In the genomic region with DNA sequence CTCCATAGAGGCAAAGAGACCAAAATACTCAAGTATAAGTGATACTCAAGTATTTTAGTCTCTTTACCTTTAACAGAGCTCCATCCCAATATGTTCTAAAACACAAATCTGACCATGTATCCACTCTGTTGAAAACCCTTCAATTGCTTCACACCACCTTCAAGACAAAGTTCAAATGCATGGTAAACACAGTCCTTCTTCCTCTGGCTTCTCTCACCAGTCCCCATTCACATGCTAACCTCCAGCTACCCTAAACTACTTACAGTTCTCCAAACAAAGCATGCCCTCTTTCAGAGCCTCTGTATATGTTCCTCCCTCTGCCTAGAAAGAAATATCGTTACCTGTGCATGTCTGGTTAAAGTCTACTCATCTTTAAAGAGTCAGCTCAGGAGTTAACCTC, we compare ENCODE assay signal across 19 cellular contexts.
DNase-seq lines count a peak whose midpoint lies in the region; ATAC-seq, FAIRE-seq and TF ChIP-seq lines count a peak whose summit lies in the region.
"Had no signal": no experiment of that assay in that cellular context is flagged by ENCODE, and none has a peak within 500 bp of the region (broad histone marks: within the 10 kb centered on the region; RNA-seq: fewer than 3 reads in every experiment).

No MANE protein-coding gene starts in this region.

- POLR2A ChIA-PET in MCF 10A (lab: Yijun Ruan, JAX): no interaction called here
- POLR2A ChIA-PET in HepG2 (lab: Yijun Ruan, JAX): interaction anchor here (0.9 to 1.7 kb wide), 2 partner anchors 104 to 126 kb away, joined by 3 to 8 read pairs; no protein-coding TSS in a partner anchor

- TF ChIP-seq RAD21 in HepG2 (CRISPR knock-in tag; IDR thresholded peaks at IDR 0.05): no peak

- H3K27ac Mint-ChIP-seq in MCF 10A (ENCODE audit: low read depth, unreplicated experiment) (peak overlapping the region; percentile 24), endodermal cell (peak overlapping the region; percentile 5)
- H3K27ac Mint-ChIP-seq in stimulated activated effector memory CD8-positive, alpha-beta T cell treated with anti-CD3 and anti-CD28 coated beads, Interleukin-12 subunit alpha, Interleukin-12 subunit beta, amount 100 ng/mL, for 72 hours: peak overlapping the region; percentile 8

- no peaks in the 10 kb centered on the region for H3K27me3 Mint-ChIP-seq in MCF 10A (ENCODE audit: insufficient read depth, unreplicated experiment)
- no peaks in the 10 kb centered on the region for H3K27me3 Mint-ChIP-seq in endodermal cell (ENCODE audit: insufficient read depth)

- H3K79me2 ChIP-seq in mammary epithelial cell (ENCODE audit: insufficient read depth, low read length) (peaks cover 29% of the 10 kb centered on the region), HepG2 (ENCODE audit: insufficient read depth, low read length) (no peaks in the 10 kb centered on the region)

- H3K4me1 ChIP-seq in mammary epithelial cell (ENCODE audit: insufficient read depth, low read length) (no peaks in the 10 kb centered on the region), endodermal cell (ENCODE audit: control insufficient read depth, insufficient read depth, low read length) (no peaks in the 10 kb centered on the region), HepG2 (ENCODE audit: insufficient read depth, low read length) (peaks cover 23% of the 10 kb centered on the region), suprapubic skin (no peaks in the 10 kb centered on the region)

- TF ChIP-seq CTCF in MCF 10A (IDR thresholded peaks at IDR 0.05; ENCODE audit: unreplicated experiment) (no peak), mammary epithelial cell (conservative IDR thresholded peaks at IDR 0.05 in 1 of 2, IDR thresholded peaks at IDR 0.05 in 1 of 2; ENCODE audit: extremely low read depth in 1 of 2, insufficient read depth in 1 of 2, low read depth in 1 of 2, low read length in 2 of 2) (no peak), endodermal cell (conservative IDR thresholded peaks at IDR 0.05) (no peak), HepG2 (CRISPR knock-in tag; IDR thresholded peaks at IDR 0.05) (no peak), suprapubic skin (IDR thresholded peaks at IDR 0.05) (no peak)

- H3K4me1 Mint-ChIP-seq in MCF 10A (ENCODE audit: insufficient read depth, unreplicated experiment) (peaks cover 5% of the 10 kb centered on the region), endodermal cell (peaks cover 8% of the 10 kb centered on the region)
- no peaks in the 10 kb centered on the region for H3K4me1 Mint-ChIP-seq in stimulated activated effector memory CD8-positive, alpha-beta T cell treated with anti-CD3 and anti-CD28 coated beads, Interleukin-12 subunit alpha, Interleukin-12 subunit beta, amount 100 ng/mL, for 72 hours
- H3K4me1 Mint-ChIP-seq: CD14-positive monocyte had no signal

- CTCF ChIA-PET in MCF 10A (lab: Yijun Ruan, JAX): interaction anchor here (1.6 kb wide), 1 partner anchor 63 kb away, joined by 3 read pairs; no protein-coding TSS in a partner anchor
- CTCF ChIA-PET in mammary epithelial cell (lab: Charles Lee; ENCODE audit: low non-redundant PET): no interaction called here
- CTCF ChIA-PET in HepG2 (lab: Yijun Ruan, JAX; ENCODE audit: low intra/inter-chr PET ratio, low total read pairs): no interaction called here

- H3K27me3 ChIP-seq in mammary epithelial cell (ENCODE audit: insufficient read depth, low read length) (no peaks in the 10 kb centered on the region), endodermal cell (ENCODE audit: control insufficient read depth, insufficient read depth, low read length, poor library complexity, severe bottlenecking) (no peaks in the 10 kb centered on the region), HepG2 (ENCODE audit: control insufficient read depth in 1 of 2, insufficient read depth in 2 of 2, low read length in 2 of 2) (no peaks in the 10 kb centered on the region), suprapubic skin (no peaks in the 10 kb centered on the region)

- dilution Hi-C loops in mammary epithelial cell (cut with HindIII; ENCODE audit: low sequenced_read_pairs): no loop called here

- peak; percentile 15 for FAIRE-seq in HepG2 (lab: Jason Lieb, UNC)

- H3K9me3 Mint-ChIP-seq in MCF 10A (ENCODE audit: unreplicated experiment): no peaks in the 10 kb centered on the region
- H3K9me3 Mint-ChIP-seq in endodermal cell: no peaks in the 10 kb centered on the region
- H3K9me3 Mint-ChIP-seq in stimulated activated effector memory CD8-positive, alpha-beta T cell treated with anti-CD3 and anti-CD28 coated beads, Interleukin-12 subunit alpha, Interleukin-12 subunit beta, amount 100 ng/mL, for 72 hours: no peaks in the 10 kb centered on the region
- H3K9me3 Mint-ChIP-seq: CD14-positive monocyte had no signal

- intact Hi-C loops in MCF 10A (cut with micrococcal nuclease) (no loop called here), mammary epithelial cell (cut with micrococcal nuclease) (no loop called here), HepG2 (cut with micrococcal nuclease; ENCODE audit: unreplicated experiment) (no loop called here)

- in situ Hi-C loops in mammary epithelial cell (cut with MboI; ENCODE audit: low sequenced_read_pairs in 2 of 2): no loop called here
- in situ Hi-C loops in HepG2 (cut with HindIII; ENCODE audit: extremely low pct_ligation_motif_present, low pct_unique_long_range_greater_than_20kb): no loop called here

- H4K20me1 ChIP-seq in mammary epithelial cell (ENCODE audit: insufficient read depth, low read length) (no peaks in the 10 kb centered on the region), HepG2 (ENCODE audit: insufficient read depth, low read length) (no peaks in the 10 kb centered on the region; the same call in 1 of the 2 replicates)

- H3K4me3 Mint-ChIP-seq in MCF 10A (ENCODE audit: unreplicated experiment) (no peak overlapping the region), endodermal cell (no peak overlapping the region)
- H3K4me3 Mint-ChIP-seq in stimulated activated effector memory CD8-positive, alpha-beta T cell treated with anti-CD3 and anti-CD28 coated beads, Interleukin-12 subunit alpha, Interleukin-12 subunit beta, amount 100 ng/mL, for 72 hours: no peak overlapping the region
- H3K4me3 Mint-ChIP-seq: CD14-positive monocyte had no signal

- ATAC-seq in HepG2: peak; percentile 62
- no peak for ATAC-seq in stimulated activated effector memory CD8-positive, alpha-beta T cell treated with anti-CD3 and anti-CD28 coated beads, Interleukin-12 subunit alpha, Interleukin-12 subunit beta, amount 100 ng/mL, for 72 hours
- ATAC-seq in HG02678 (IDR thresholded peaks at IDR 0.05; ENCODE audit: unreplicated experiment): no peak

- no peak overlapping the region for H3K9ac ChIP-seq in mammary epithelial cell (ENCODE audit: insufficient read depth, low read length)
- H3K9ac ChIP-seq in endodermal cell (ENCODE audit: extremely low read depth, low read length, poor library complexity, severe bottlenecking): no peak overlapping the region
- H3K9ac ChIP-seq in HepG2 (ENCODE audit: insufficient read depth, low read depth, low read length): no peak overlapping the region

- H3K36me3 Mint-ChIP-seq in MCF 10A (ENCODE audit: insufficient read depth, unreplicated experiment) (peaks cover 22% of the 10 kb centered on the region), endodermal cell (ENCODE audit: low read depth) (peaks cover 27% of the 10 kb centered on the region)
- H3K36me3 Mint-ChIP-seq in stimulated activated effector memory CD8-positive, alpha-beta T cell treated with anti-CD3 and anti-CD28 coated beads, Interleukin-12 subunit alpha, Interleukin-12 subunit beta, amount 100 ng/mL, for 72 hours: peaks cover 34% of the 10 kb centered on the region

- WGBS in mammary epithelial cell (ENCODE audit: low coverage, missing lambda C conversion rate): 100% methylated on average over 1 of the region's 1 CpG
- WGBS in endodermal cell (ENCODE audit: insufficient coverage in 1 of 2, insufficient read length in 1 of 2), 2 experiments: 50 to 52% methylated on average over 1 of the region's 1 CpG
- 4% methylated on average over 1 of the region's 1 CpG for WGBS in HepG2 (ENCODE audit: low lambda C conversion rate)
- 86% methylated on average over 1 of the region's 1 CpG for WGBS in suprapubic skin

- BruUV-seq in MCF 10A (replicated peaks; lab: Mats Ljungman, UMichigan) (no TSS peak), mammary epithelial cell (replicated peaks; lab: Mats Ljungman, UMichigan) (no TSS peak), HepG2 (replicated peaks; lab: Mats Ljungman, UMichigan) (no TSS peak)

- TF ChIP-seq EP300 in HepG2 (IDR thresholded peaks at IDR 0.05; ENCODE audit: low read depth in 2 of 2, low read length in 2 of 2): no peak
- no peak for TF ChIP-seq EP300 in HepG2 (CRISPR knock-in tag; IDR thresholded peaks at IDR 0.05; ENCODE audit: borderline replicate concordance)
- no peak for TF ChIP-seq EP300 in suprapubic skin (IDR thresholded peaks at IDR 0.05)

- H3K9me3 ChIP-seq in mammary epithelial cell (replicated peaks; ENCODE audit: insufficient read depth, low read length) (no peaks in the 10 kb centered on the region), endodermal cell (ENCODE audit: control insufficient read depth, low read length) (no peaks in the 10 kb centered on the region), HepG2 (ENCODE audit: low read length) (no peaks in the 10 kb centered on the region), suprapubic skin (no peaks in the 10 kb centered on the region)

- TF ChIP-seq POLR2A in HepG2 (IDR thresholded peaks at IDR 0.05; ENCODE audit: insufficient read depth in 1 of 2, low read depth in 2 of 2, low read length in 2 of 2): no peak
- TF ChIP-seq POLR2A in suprapubic skin (IDR thresholded peaks at IDR 0.05): no peak

- H3K36me3 ChIP-seq in mammary epithelial cell (ENCODE audit: insufficient read depth, low read length): peaks cover 4% of the 10 kb centered on the region
- peaks cover 28% of the 10 kb centered on the region for H3K36me3 ChIP-seq in endodermal cell (ENCODE audit: control insufficient read depth, insufficient read depth, low read length)
- peaks cover 1 to 2% of the 10 kb centered on the region in 2 experiments; a peak in 1 of 5 replicates for H3K36me3 ChIP-seq in HepG2 (replicated peaks in 1 of 2; ENCODE audit: control insufficient read depth in 1 of 2, insufficient read depth in 2 of 2, low read length in 2 of 2)
- H3K36me3 ChIP-seq in suprapubic skin: peaks cover 14% of the 10 kb centered on the region

- no peak overlapping the region for H3K27ac ChIP-seq in mammary epithelial cell (ENCODE audit: insufficient read depth, low read depth, low read length)
- no peak overlapping the region for H3K27ac ChIP-seq in endodermal cell (ENCODE audit: low read depth, low read length)
- no peak overlapping the region for H3K27ac ChIP-seq in HepG2 (ENCODE audit: extremely low read length, insufficient read depth, low read length)
- no peak overlapping the region for H3K27ac ChIP-seq in suprapubic skin
- H3K27ac ChIP-seq: 22Rv1 had no signal

- no peak overlapping the region for H3K4me2 ChIP-seq in mammary epithelial cell (ENCODE audit: insufficient read depth, low read depth, low read length)
- no peak overlapping the region for H3K4me2 ChIP-seq in HepG2 (ENCODE audit: low read depth, low read length)

- H2AFZ ChIP-seq in mammary epithelial cell (ENCODE audit: low read depth, low read length): no peak overlapping the region
- H2AFZ ChIP-seq in HepG2 (ENCODE audit: low read length): no peak overlapping the region

- DNase-seq in MCF 10A (ENCODE audit: unreplicated experiment): no peak
- DNase-seq in mammary epithelial cell: no peak
- no peak for DNase-seq in endodermal cell
- peak; percentile 6 for DNase-seq in HepG2 (ENCODE audit: low spot score)
- DNase-seq in stimulated activated effector memory CD8-positive, alpha-beta T cell treated with anti-CD3 and anti-CD28 coated beads, Interleukin-12 subunit alpha, Interleukin-12 subunit beta, amount 100 ng/mL, for 72 hours (ENCODE audit: low spot score in 2 of 2): no peak
- no peak for DNase-seq in suprapubic skin (ENCODE audit: low spot score in 2 of 2)
- no peak for DNase-seq in NCI-H2029 (lab: John Stamatoyannopoulos, UW)
- DNase-seq: COR-L47, DMS 273 treated with DMSO at 0.1 percent for 48 hours, DND-41, HCEC 1CT, NCI-H1048, NCI-H1436 treated with DMSO at 0.1 percent for 48 hours, NCI-H2029 treated with DMSO at 0.1 percent for 48 hours, NCI-H2171, NCI-H526 had no signal

- H3K4me3 ChIP-seq in mammary epithelial cell (replicated peaks in 1 of 3; ENCODE audit: insufficient read depth in 1 of 3, low read depth in 2 of 3, low read length in 3 of 3) (no peak overlapping the region), endodermal cell (ENCODE audit: low read length) (no peak overlapping the region), HepG2 (replicated peaks in 1 of 3; ENCODE audit: insufficient read depth in 1 of 3, low read depth in 2 of 3, low read length in 3 of 3) (no peak overlapping the region), suprapubic skin (no peak overlapping the region)
